Comparison of ENCODE assay signal across 10 cellular contexts in genomic region chr2:229407170-229407569, GRCh38.
DNase-seq lines count a peak whose midpoint lies in the region; ATAC-seq and TF ChIP-seq lines count a peak whose summit lies in the region.
"Had no signal": no experiment of that assay in that cellular context is flagged by ENCODE, and none has a peak within 500 bp of the region (broad histone marks: within the 10 kb centered on the region; RNA-seq: fewer than 3 reads in every experiment).

No MANE protein-coding gene starts in this region.

- no peaks in the 10 kb centered on the region for H4K20me1 ChIP-seq in MM.1S (ENCODE audit: insufficient read depth, low read length)

- no peaks in the 10 kb centered on the region for H3K9me2 ChIP-seq in MM.1S (replicated peaks; ENCODE audit: insufficient read depth, low read length)

- DNase-seq in DMS53 (lab: John Stamatoyannopoulos, UW), result peak; percentile 93
- peak; percentile 34 for DNase-seq in RKO (ENCODE audit: low spot score)
- peak; percentile 97 for DNase-seq in fibroblast of villous mesenchyme (ENCODE audit: low read depth)
- DNase-seq in DMS 273 treated with DMSO at 0.1 percent for 48 hours (lab: John Stamatoyannopoulos, UW), result no peak
- DNase-seq in MM.1S, result no peak
- DNase-seq: NCI-H1436 had no signal

- H3K9me3 ChIP-seq in MM.1S (replicated peaks; ENCODE audit: insufficient read depth, low read length), result no peaks in the 10 kb centered on the region

- no peak overlapping the region for H3K4me3 ChIP-seq in fibroblast of villous mesenchyme (ENCODE audit: low read depth, low read length)
- H3K4me3 ChIP-seq in rectal smooth muscle tissue (ENCODE audit: low read length), result no peak overlapping the region
- H3K4me3 ChIP-seq in MM.1S (ENCODE audit: low read length), result no peak overlapping the region
- H3K4me3 ChIP-seq: cardiac muscle cell had no signal

- no peak overlapping the region for H2AFZ ChIP-seq in MM.1S (ENCODE audit: low read length)

- ATAC-seq in HG02759 (IDR thresholded peaks at IDR 0.05; ENCODE audit: unreplicated experiment) (no peak), HG03095 (IDR thresholded peaks at IDR 0.05; ENCODE audit: unreplicated experiment) (no peak)

- no peak for TF ChIP-seq CTCF in fibroblast of villous mesenchyme (IDR thresholded peaks at IDR 0.05; ENCODE audit: insufficient read depth, low read depth, low read length)
- no peak for TF ChIP-seq CTCF in MM.1S (IDR thresholded peaks at IDR 0.05; ENCODE audit: low read length)

- H3K27ac ChIP-seq in rectal smooth muscle tissue (ENCODE audit: low read depth, low read length), result peak overlapping the region; percentile 52
- H3K27ac ChIP-seq in MM.1S (ENCODE audit: low read length), result no peak overlapping the region
- H3K27ac ChIP-seq: cardiac muscle cell had no signal

- H3K4me1 ChIP-seq in rectal smooth muscle tissue (ENCODE audit: control insufficient read depth, insufficient read depth, low read length) (no peaks in the 10 kb centered on the region), MM.1S (ENCODE audit: low read length) (no peaks in the 10 kb centered on the region)

- H3K79me2 ChIP-seq in MM.1S (ENCODE audit: low read length), result no peaks in the 10 kb centered on the region

- H3K9ac ChIP-seq in rectal smooth muscle tissue (ENCODE audit: low read length) (no peak overlapping the region), MM.1S (ENCODE audit: low read length) (no peak overlapping the region)

- H3F3A ChIP-seq in MM.1S (ENCODE audit: insufficient read depth, low read length), result no peaks in the 10 kb centered on the region

- H3K27me3 ChIP-seq in rectal smooth muscle tissue (ENCODE audit: control insufficient read depth, insufficient read depth, low read length) (no peaks in the 10 kb centered on the region), MM.1S (replicated peaks; ENCODE audit: insufficient read depth, low read length) (no peaks in the 10 kb centered on the region)
- H3K27me3 ChIP-seq: cardiac muscle cell had no signal

- H3K4me2 ChIP-seq in MM.1S (ENCODE audit: low read depth, low read length), result no peak overlapping the region

- H3K36me3 ChIP-seq in rectal smooth muscle tissue (ENCODE audit: control insufficient read depth, insufficient read depth, low read length) (no peaks in the 10 kb centered on the region), MM.1S (replicated peaks; ENCODE audit: insufficient read depth, low read length) (no peaks in the 10 kb centered on the region)
- H3K36me3 ChIP-seq: cardiac muscle cell had no signal

Comparison
In these comparisons a context has a peak if more than half of its experiments do, and no peak if none do; other contexts are left out.
1. DNase-seq: peak in DMS53 (single experiment), RKO (single experiment) and fibroblast of villous mesenchyme (single experiment); none in DMS 273 treated with DMSO at 0.1 percent for 48 hours (single experiment) and MM.1S (single experiment).